In genomic region chr6:71288228-71289038, GRCh38 we compare ENCODE assay signal across 8 cellular contexts. TPM values are rescaled to one million over a fixed set of nuclear protein-coding genes. Genes with fewer than 3 reads are reported as not detected.
DNase-seq lines count a peak whose midpoint lies in the region; ATAC-seq, FAIRE-seq and TF ChIP-seq lines count a peak whose summit lies in the region.

OGFRL1 (plus strand) TSS chr6:71288811; CDS start chr6:71288937, 126 bp downstream.

- peaks cover 15% of the 10 kb centered on the region for H3K36me3 Mint-ChIP-seq in activated CD4-positive, alpha-beta T cell treated with anti-CD3 and anti-CD28 coated beads, Interleukin-2, amount 10 ng/mL, durations not matched to agents 7 days and 5 days (ENCODE audit: low read depth)

- ATAC-seq in HG03432 (IDR thresholded peaks at IDR 0.05; ENCODE audit: unreplicated experiment): peak; percentile 91
- peak; percentile 99 for ATAC-seq in HepG2

- TF ChIP-seq CTCF in BJ (IDR thresholded peaks at IDR 0.05; ENCODE audit: insufficient read depth, low read depth, low read length): no peak
- peak; percentile 18; the same call in 1 of the 2 replicates for TF ChIP-seq CTCF in HepG2 (CRISPR knock-in tag; IDR thresholded peaks at IDR 0.05)

- BruUV-seq in HepG2 (replicated peaks; lab: Mats Ljungman, UMichigan): no TSS peak

- no peak for TF ChIP-seq RAD21 in HepG2 (CRISPR knock-in tag; IDR thresholded peaks at IDR 0.05)

- no CpG with 5 or more reads among the region's 79 CpGs for whole genome bisulfite sequencing in HepG2 (ENCODE audit: low lambda C conversion rate)

- no peaks in the 10 kb centered on the region for H3K9me3 Mint-ChIP-seq in activated CD4-positive, alpha-beta T cell treated with anti-CD3 and anti-CD28 coated beads, Interleukin-2, amount 10 ng/mL, durations not matched to agents 7 days and 5 days

- peak within 1 kb of the TSS; percentile 85 for H3K27ac Mint-ChIP-seq in activated CD4-positive, alpha-beta T cell treated with anti-CD3 and anti-CD28 coated beads, Interleukin-2, amount 10 ng/mL, durations not matched to agents 7 days and 5 days

- H3K4me3 Mint-ChIP-seq in activated CD4-positive, alpha-beta T cell treated with anti-CD3 and anti-CD28 coated beads, Interleukin-2, amount 10 ng/mL, durations not matched to agents 7 days and 5 days: peak within 1 kb of the TSS; percentile 78

- H3K4me1 Mint-ChIP-seq in activated CD4-positive, alpha-beta T cell treated with anti-CD3 and anti-CD28 coated beads, Interleukin-2, amount 10 ng/mL, durations not matched to agents 7 days and 5 days: peaks cover 40% of the 10 kb centered on the region

- H3K4me3 ChIP-seq in BJ (ENCODE audit: low read depth, low read length) (peak within 1 kb of the TSS; percentile 79), HepG2 (replicated peaks in 1 of 3; ENCODE audit: insufficient read depth in 1 of 3, low read depth in 2 of 3, low read length in 3 of 3) (peak within 1 kb of the TSS; percentile 60 to 76 (median 62))

- H3K27ac ChIP-seq in HepG2 (ENCODE audit: extremely low read length, insufficient read depth, low read length): no peak within 1 kb of the TSS

- in situ Hi-C loops in HepG2 (cut with HindIII; ENCODE audit: extremely low pct_ligation_motif_present, low pct_unique_long_range_greater_than_20kb): no loop called here

- CTCF ChIA-PET in BJ (lab: Yijun Ruan, JAX): interaction anchor here (0.6 to 1.9 kb wide), 12 partner anchors 8 to 195 kb away, joined by 3 to 8 read pairs (median 4); no protein-coding TSS in a partner anchor
- CTCF ChIA-PET in activated CD4-positive, alpha-beta T cell treated with anti-CD3 and anti-CD28 coated beads, Interleukin-2, amount 10 ng/mL, durations not matched to agents 7 days and 5 days (lab: Charles Lee): interaction anchor here (0.6 to 1.2 kb wide), 5 partner anchors 9 to 765 kb away, joined by 3 to 5 read pairs (median 3); no protein-coding TSS in a partner anchor
- CTCF ChIA-PET in HepG2 (lab: Yijun Ruan, JAX; ENCODE audit: low intra/inter-chr PET ratio, low total read pairs): no interaction called here

- TF ChIP-seq EP300 in HepG2 (IDR thresholded peaks at IDR 0.05; ENCODE audit: low read depth in 2 of 2, low read length in 2 of 2) (no peak), HepG2 (CRISPR knock-in tag; IDR thresholded peaks at IDR 0.05; ENCODE audit: borderline replicate concordance) (no peak)

- DNase-seq in BJ (ENCODE audit: low read depth) (no peak), GM19239 (ENCODE audit: insufficient read length, low spot score) (peak; percentile 90), NCI-H524 treated with DMSO at 0.1 percent for 48 hours (lab: John Stamatoyannopoulos, UW) (peak; percentile 79), dermis blood vessel endothelial cell (peak; percentile 79), HepG2 (ENCODE audit: low spot score) (peak; percentile 14)
- DNase-seq in activated CD4-positive, alpha-beta T cell treated with anti-CD3 and anti-CD28 coated beads, Interleukin-2, amount 10 ng/mL, durations not matched to agents 7 days and 5 days: peak; percentile 72
- DNase-seq in stimulated activated CD4-positive, alpha-beta T cell treated with anti-CD3 and anti-CD28 coated beads, Interleukin-4, amount 100 ng/mL, for 1 hour: peak; percentile 62

- H3K4me1 ChIP-seq in HepG2 (ENCODE audit: insufficient read depth, low read length): peaks cover 15% of the 10 kb centered on the region

- peak within 1 kb of the TSS; percentile 46; the same call in 1 of the 2 replicates for H3K9ac ChIP-seq in HepG2 (ENCODE audit: insufficient read depth, low read depth, low read length)

- H3K27me3 ChIP-seq in BJ (ENCODE audit: control insufficient read depth, insufficient read depth, low read length) (no peaks in the 10 kb centered on the region), HepG2 (ENCODE audit: control insufficient read depth in 1 of 2, insufficient read depth in 2 of 2, low read length in 2 of 2) (peaks cover 0 to 11% of the 10 kb centered on the region in 2 experiments; a peak in 2 of 5 replicates)

- H3K36me3 ChIP-seq in BJ (ENCODE audit: control insufficient read depth, insufficient read depth, low read length) (no peaks in the 10 kb centered on the region), HepG2 (replicated peaks in 1 of 2; ENCODE audit: control insufficient read depth in 1 of 2, insufficient read depth in 2 of 2, low read length in 2 of 2) (no peaks in the 10 kb centered on the region)

- FAIRE-seq in GM19239 (lab: Jason Lieb, UNC) (no peak), HepG2 (lab: Jason Lieb, UNC) (no peak)

- H3K79me2 ChIP-seq in HepG2 (ENCODE audit: insufficient read depth, low read length): no peaks in the 10 kb centered on the region

- TF ChIP-seq POLR2A in HepG2 (IDR thresholded peaks at IDR 0.05; ENCODE audit: insufficient read depth in 1 of 2, low read depth in 2 of 2, low read length in 2 of 2): no peak

- no peaks in the 10 kb centered on the region for H4K20me1 ChIP-seq in HepG2 (ENCODE audit: insufficient read depth, low read length)

- peak within 1 kb of the TSS; percentile 88 for H3K4me2 ChIP-seq in HepG2 (ENCODE audit: low read depth, low read length)

- POLR2A ChIA-PET in BJ (lab: Charles Lee) (interaction anchor here (0.6 kb wide), 1 partner anchor 8 kb away, joined by 4 read pairs; no protein-coding TSS in a partner anchor), HepG2 (lab: Yijun Ruan, JAX) (no interaction called here)
- POLR2A ChIA-PET in activated CD4-positive, alpha-beta T cell treated with anti-CD3 and anti-CD28 coated beads, Interleukin-2, amount 10 ng/mL, durations not matched to agents 7 days and 5 days (lab: Charles Lee): interaction anchor here (0.6 kb wide), 1 partner anchor 21 kb away, joined by 3 read pairs; no protein-coding TSS in a partner anchor

- H2AFZ ChIP-seq in HepG2 (ENCODE audit: low read length): no peak within 1 kb of the TSS

- no peaks in the 10 kb centered on the region for H3K9me3 ChIP-seq in HepG2 (ENCODE audit: low read length)

- intact Hi-C loops in HepG2 (cut with micrococcal nuclease; ENCODE audit: unreplicated experiment): loop anchor here (2.0 kb wide), 1 partner anchor 60 kb away; no protein-coding TSS in a partner anchor

- H3K27me3 Mint-ChIP-seq in activated CD4-positive, alpha-beta T cell treated with anti-CD3 and anti-CD28 coated beads, Interleukin-2, amount 10 ng/mL, durations not matched to agents 7 days and 5 days: no peaks in the 10 kb centered on the region

TF ChIP-seq in HepG2, 621 proteins besides CTCF, POLR2A, EP300 and RAD21 (continues in another document):
- TF ChIP-seq, protein P1, sequence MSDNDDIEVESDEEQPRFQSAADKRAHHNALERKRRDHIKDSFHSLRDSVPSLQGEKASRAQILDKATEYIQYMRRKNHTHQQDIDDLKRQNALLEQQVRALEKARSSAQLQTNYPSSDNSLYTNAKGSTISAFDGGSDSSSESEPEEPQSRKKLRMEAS (IDR thresholded peaks at IDR 0.05): peak; percentile 32; the same call in 1 of the 2 replicates
- TF ChIP-seq ZFY (CRISPR knock-in tag; IDR thresholded peaks at IDR 0.05) (peak; percentile 46), TBX2 (CRISPR knock-in tag; IDR thresholded peaks at IDR 0.05; ENCODE audit: borderline replicate concordance) (0 out of 2 replicates have a peak, but pooled peaks have one; percentile 39), ZNF776 (CRISPR knock-in tag; IDR thresholded peaks at IDR 0.05) (no peak), JUN (CRISPR knock-in tag; IDR thresholded peaks at IDR 0.05) (no peak), ZNF10 (CRISPR knock-in tag; IDR thresholded peaks at IDR 0.05; ENCODE audit: borderline replicate concordance, low read depth) (no peak), MYNN (CRISPR knock-in tag; IDR thresholded peaks at IDR 0.05; ENCODE audit: low read depth) (no peak), ZFP90 (CRISPR knock-in tag; IDR thresholded peaks at IDR 0.05; ENCODE audit: borderline replicate concordance) (no peak)
- TF ChIP-seq, protein P2, sequence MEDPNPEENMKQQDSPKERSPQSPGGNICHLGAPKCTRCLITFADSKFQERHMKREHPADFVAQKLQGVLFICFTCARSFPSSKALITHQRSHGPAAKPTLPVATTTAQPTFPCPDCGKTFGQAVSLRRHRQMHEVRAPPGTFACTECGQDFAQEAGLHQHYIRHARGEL (CRISPR knock-in tag; IDR thresholded peaks at IDR 0.05): no peak

RNA-seq across cellular contexts. Expression of gene OGFRL1, which starts in this region (rescaled TPM):
- 5.2 and 14.1 TPM in 2 replicates for polyA plus RNA-seq in BJ (2011; rRNA removed)
- polyA minus RNA-seq in BJ (2011; rRNA and poly(A)+ RNA removed): 6.4 and 7.4 TPM in 2 replicates
- total RNA-seq in activated CD4-positive, alpha-beta T cell treated with anti-CD3 and anti-CD28 coated beads, Interleukin-2, amount 10 ng/mL, durations not matched to agents 7 days and 5 days: 10 to 100 TPM in 1 of 2 experiments, 1 to 10 TPM in 1; 8.9 to 10.8 TPM
- 14.4 and 16.5 TPM in 2 replicates for total RNA-seq in dermis blood vessel endothelial cell
- total RNA-seq in HepG2 (2016; rRNA removed; fragmentation: Illumina TruSeq; extraction: Trizol): 0.80 and 0.88 TPM in 2 replicates
- 0.61 and 0.62 TPM in 2 replicates for total RNA-seq in HepG2 (2016; cell fraction: cytosol; rRNA removed; fragmentation: Illumina TruSeq; extraction: Trizol; ENCODE audit: low read depth)
- total RNA-seq in HepG2 (2016; cell fraction: insoluble cytoplasmic fraction; rRNA removed; fragmentation: Illumina TruSeq; extraction: Trizol): 0.82 and 1.0 TPM in 2 replicates
- 1.4 and 1.7 TPM in 2 replicates for total RNA-seq in HepG2 (2016; cell fraction: membrane; rRNA removed; fragmentation: Illumina TruSeq; extraction: Trizol)
- 0.75 and 1.8 TPM in 2 replicates for total RNA-seq in HepG2 (2016; cell fraction: nucleus; rRNA removed; fragmentation: Illumina TruSeq; extraction: Trizol)
- 0.25 and 0.26 TPM in 2 replicates for polyA plus RNA-seq in HepG2 (2011; rRNA removed)
- polyA plus RNA-seq in HepG2 (2011; cell fraction: cytosol; rRNA removed): 0.15 and 0.24 TPM in 2 replicates
- 0.10 and 0.38 TPM in 2 replicates for polyA plus RNA-seq in HepG2 (2011; cell fraction: nucleus; rRNA removed)
- 0.15 and 0.51 TPM in 2 replicates for polyA plus RNA-seq in HepG2 (2012)
- polyA plus RNA-seq in HepG2 (2016; cell fraction: cytosol; fragmentation: Illumina TruSeq; extraction: Trizol; ENCODE audit: low read depth): 1.1 TPM in 2 replicates
- polyA plus RNA-seq in HepG2 (2016; cell fraction: insoluble cytoplasmic fraction; fragmentation: Illumina TruSeq; extraction: Trizol; ENCODE audit: low read depth): 1.0 and 1.1 TPM in 2 replicates
- polyA plus RNA-seq in HepG2 (2016; cell fraction: membrane; fragmentation: Illumina TruSeq; extraction: Trizol; ENCODE audit: low read depth): 1.8 and 2.0 TPM in 2 replicates
- polyA plus RNA-seq in HepG2 (2016; cell fraction: nucleus; fragmentation: Illumina TruSeq; extraction: Trizol; ENCODE audit: insufficient read depth, low read depth): 0.83 and 1.0 TPM in 2 replicates
- 0.28 and 5.8 TPM in 2 replicates for polyA minus RNA-seq in HepG2 (2011; rRNA and poly(A)+ RNA removed; ENCODE audit: low replicate concordance)
- 0.30 and 0.44 TPM in 2 replicates for polyA minus RNA-seq in HepG2 (2011; cell fraction: cytosol; rRNA and poly(A)+ RNA removed)
- polyA minus RNA-seq in HepG2 (2011; cell fraction: nucleus; rRNA and poly(A)+ RNA removed): 1.9 and 2.7 TPM in 2 replicates
